In the genomic region with DNA sequence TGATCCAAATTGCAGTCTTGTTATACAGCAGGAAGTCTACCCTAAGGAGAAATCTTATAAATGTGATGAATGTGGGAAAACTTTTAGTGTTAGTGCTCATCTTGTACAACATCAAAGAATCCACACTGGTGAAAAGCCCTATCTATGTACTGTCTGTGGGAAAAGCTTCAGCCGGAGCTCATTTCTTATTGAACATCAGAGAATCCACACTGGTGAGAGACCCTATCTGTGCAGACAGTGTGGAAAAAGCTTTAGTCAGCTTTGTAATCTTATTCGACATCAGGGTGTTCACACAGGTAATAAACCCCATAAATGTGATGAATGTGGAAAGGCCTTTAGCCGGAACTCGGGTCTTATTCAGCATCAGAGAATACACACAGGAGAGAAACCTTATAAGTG, we compare ENCODE assay signal across 1 cellular context.
TF ChIP-seq lines count a peak whose summit lies in the region.

No MANE protein-coding gene starts in this region.

TF ChIP-seq in IMR-90, 13 proteins besides CTCF, POLR2A, EP300 and RAD21 (continued from another document):
- TF ChIP-seq, protein P1, sequence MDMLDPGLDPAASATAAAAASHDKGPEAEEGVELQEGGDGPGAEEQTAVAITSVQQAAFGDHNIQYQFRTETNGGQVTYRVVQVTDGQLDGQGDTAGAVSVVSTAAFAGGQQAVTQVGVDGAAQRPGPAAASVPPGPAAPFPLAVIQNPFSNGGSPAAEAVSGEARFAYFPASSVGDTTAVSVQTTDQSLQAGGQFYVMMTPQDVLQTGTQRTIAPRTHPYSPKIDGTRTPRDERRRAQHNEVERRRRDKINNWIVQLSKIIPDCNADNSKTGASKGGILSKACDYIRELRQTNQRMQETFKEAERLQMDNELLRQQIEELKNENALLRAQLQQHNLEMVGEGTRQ (IDR thresholded peaks at IDR 0.05; ENCODE audit: low read depth, low read length) = no peak
- TF ChIP-seq MAZ (IDR thresholded peaks at IDR 0.05; ENCODE audit: borderline replicate concordance, low read depth, low read length) (no peak), SMC3 (IDR thresholded peaks at IDR 0.05; ENCODE audit: low read depth, low read length) (no peak), RCOR1 (IDR thresholded peaks at IDR 0.05; ENCODE audit: insufficient replicate concordance, low read length) (no peak), RFX5 (IDR thresholded peaks at IDR 0.05; ENCODE audit: low read depth, low read length) (no peak), BHLHE40 (IDR thresholded peaks at IDR 0.05; ENCODE audit: low read depth, low read length) (no peak), FOS (IDR thresholded peaks at IDR 0.05; ENCODE audit: low read depth, low read length) (no peak)
- TF ChIP-seq, protein P2, sequence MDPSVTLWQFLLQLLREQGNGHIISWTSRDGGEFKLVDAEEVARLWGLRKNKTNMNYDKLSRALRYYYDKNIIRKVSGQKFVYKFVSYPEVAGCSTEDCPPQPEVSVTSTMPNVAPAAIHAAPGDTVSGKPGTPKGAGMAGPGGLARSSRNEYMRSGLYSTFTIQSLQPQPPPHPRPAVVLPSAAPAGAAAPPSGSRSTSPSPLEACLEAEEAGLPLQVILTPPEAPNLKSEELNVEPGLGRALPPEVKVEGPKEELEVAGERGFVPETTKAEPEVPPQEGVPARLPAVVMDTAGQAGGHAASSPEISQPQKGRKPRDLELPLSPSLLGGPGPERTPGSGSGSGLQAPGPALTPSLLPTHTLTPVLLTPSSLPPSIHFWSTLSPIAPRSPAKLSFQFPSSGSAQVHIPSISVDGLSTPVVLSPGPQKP (IDR thresholded peaks at IDR 0.05; ENCODE audit: borderline replicate concordance, low read depth, low read length) = no peak
